ENCODE assay signal across 19 cellular contexts in the genomic region with DNA sequence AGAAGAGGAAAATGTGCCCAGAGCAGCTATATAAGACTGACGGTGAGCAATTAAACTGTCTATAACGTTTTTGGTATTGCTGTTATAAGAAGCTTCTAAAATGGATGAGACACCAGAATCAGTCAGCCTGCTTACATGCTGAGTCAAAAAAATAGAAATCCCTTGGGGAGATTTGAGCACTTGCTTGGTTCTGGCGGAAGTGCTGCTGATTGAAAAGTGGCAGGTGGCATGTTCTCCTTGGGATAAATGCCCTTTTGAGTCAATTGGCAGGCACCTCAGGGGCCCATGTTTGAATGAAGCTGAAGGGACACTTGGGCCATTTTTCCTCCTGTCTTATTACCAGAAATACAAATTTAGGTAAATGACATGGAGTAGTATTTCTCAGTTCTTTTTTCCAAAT.
"Had no signal": no experiment of that assay in that cellular context is flagged by ENCODE, and none has a peak within 500 bp of the region (broad histone marks: within the 10 kb centered on the region; RNA-seq: fewer than 3 reads in every experiment).

No MANE protein-coding gene starts in this region.

- H3K9ac ChIP-seq: parathyroid adenoma had no signal

- H2AFZ ChIP-seq: hepatocyte, parathyroid adenoma had no signal

- H3K4me3 ChIP-seq: hepatocyte, right lobe of liver, stomach, upper lobe of right lung had no signal

- H3K9me3 ChIP-seq: neutrophil, right lobe of liver, upper lobe of right lung had no signal

- H3K4me2 ChIP-seq: hepatocyte had no signal

- H3K4me1 ChIP-seq: parathyroid adenoma, right lobe of liver, stomach, upper lobe of right lung had no signal

- DNase-seq: activated CD4-positive, alpha-beta T cell treated with anti-CD3 and anti-CD28 coated beads, Interleukin-2, amount 10 ng/mL, durations not matched to agents 24 days and 14 days; activated CD4-positive, CD25-positive, alpha-beta regulatory T cell; activated CD8-positive, alpha-beta T cell treated with anti-CD3 and anti-CD28 coated beads for 36 hours; activated naive CD4-positive, alpha-beta T cell treated with anti-CD3 and anti-CD28 coated beads, Interleukin-2, amount 10 ng/mL, durations not matched to agents 7 days and 5 days; activated naive CD8-positive, alpha-beta T cell treated with anti-CD3 and anti-CD28 coated beads, Interleukin-2, amount 50 U/mL, for 24 hours; activated T-cell treated with anti-CD3 and anti-CD28 coated beads, Interleukin-2, amount 50 U/mL, for 1 hour; anterior cingulate cortex; caudate nucleus; endodermal cell; foreskin fibroblast; naive thymus-derived CD8-positive, alpha-beta T cell; right lobe of liver; stimulated activated CD4-positive, alpha-beta T cell treated with anti-CD3 and anti-CD28 coated beads, Interleukin-4, amount 100 ng/mL, for 24 hours; stomach; upper lobe of right lung had no signal

- H3K27me3 ChIP-seq: hepatocyte, neutrophil, right lobe of liver, stomach, upper lobe of right lung had no signal

- H3K36me3 ChIP-seq: neutrophil, right lobe of liver, stomach, upper lobe of right lung had no signal

- H3K27ac ChIP-seq: epithelial cell of prostate, hepatocyte, neutrophil, parathyroid adenoma, right lobe of liver, stomach, upper lobe of right lung had no signal
